14 cellular contexts compared by ENCODE assay signal in genomic region chr14:61877050-61877390, GRCh38.
"Had no signal": no experiment of that assay in that cellular context is flagged by ENCODE, and none has a peak within 500 bp of the region (broad histone marks: within the 10 kb centered on the region; RNA-seq: fewer than 3 reads in every experiment).

No MANE protein-coding gene starts in this region.

- H3K27ac Mint-ChIP-seq: activated CD8-positive, alpha-beta T cell treated with anti-CD3 and anti-CD28 coated beads for 36 hours had no signal

- H3K4me3 ChIP-seq: esophagus squamous epithelium, stomach, thoracic aorta, upper lobe of right lung had no signal

- H3K9me3 Mint-ChIP-seq: activated CD8-positive, alpha-beta T cell treated with anti-CD3 and anti-CD28 coated beads for 36 hours; activated T-cell treated with anti-CD3 and anti-CD28 coated beads, Interleukin-2, amount 50 U/mL, for 4 hours had no signal

- DNase-seq: activated CD8-positive, alpha-beta T cell treated with anti-CD3 and anti-CD28 coated beads for 36 hours; activated effector memory CD4-positive, alpha-beta T cell treated with Interleukin-2 at 50 U/mL for 16 hours; activated naive CD4-positive, alpha-beta T cell treated with anti-CD3 and anti-CD28 coated beads, Interleukin-2, amount 50 U/mL, for 16 hours; activated T-cell treated with anti-CD3 and anti-CD28 coated beads, Interleukin-2, amount 50 U/mL, for 4 hours; esophagus squamous epithelium; kidney glomerular epithelial cell; mesendoderm; stimulated activated CD4-positive, alpha-beta T cell treated with anti-CD3 and anti-CD28 coated beads, Interleukin-12 subunit alpha, Interleukin-12 subunit beta, amount 100 ng/mL, for 4 hours; stimulated activated CD4-positive, alpha-beta T cell treated with anti-CD3 and anti-CD28 coated beads, Interleukin-2, amount 100 ng/mL, for 24 hours; stomach; T-helper 1 cell; upper lobe of right lung had no signal

- H3K9me3 ChIP-seq: esophagus squamous epithelium, stomach, thoracic aorta, upper lobe of right lung had no signal

- ATAC-seq: activated CD8-positive, alpha-beta T cell treated with anti-CD3 and anti-CD28 coated beads for 36 hours; activated T-cell treated with anti-CD3 and anti-CD28 coated beads, Interleukin-2, amount 50 U/mL, for 4 hours; upper lobe of right lung had no signal

- H3K27ac ChIP-seq: esophagus squamous epithelium, thoracic aorta, upper lobe of right lung, VCaP had no signal

- H3K4me3 Mint-ChIP-seq: activated CD8-positive, alpha-beta T cell treated with anti-CD3 and anti-CD28 coated beads for 36 hours; activated T-cell treated with anti-CD3 and anti-CD28 coated beads, Interleukin-2, amount 50 U/mL, for 4 hours had no signal

- H3K36me3 ChIP-seq: esophagus squamous epithelium, stomach, thoracic aorta, upper lobe of right lung had no signal
